ENCODE assay signal across 20 cellular contexts in genomic region chr3:66299893-66300292, GRCh38.
DNase-seq lines count a peak whose midpoint lies in the region; ATAC-seq, FAIRE-seq and TF ChIP-seq lines count a peak whose summit lies in the region.
"Had no signal": no experiment of that assay in that cellular context is flagged by ENCODE, and none has a peak within 500 bp of the region (broad histone marks: within the 10 kb centered on the region; RNA-seq: fewer than 3 reads in every experiment).

No MANE protein-coding gene starts in this region.

- peak overlapping the region; percentile 36; the same call in 1 of the 2 replicates for H3K4me2 ChIP-seq in KMS-11

- peak; percentile 55 for FAIRE-seq in islet of Langerhans (lab: Jason Lieb, UNC)
- FAIRE-seq in small intestine (lab: Jason Lieb, UNC) = no peak
- FAIRE-seq: GM12878, HTR-8/SVneo, K562 had no signal

- peaks cover 47% of the 10 kb centered on the region for H3K4me1 Mint-ChIP-seq in activated T-helper 17 cell treated with anti-CD3 and anti-CD28 coated beads, Interleukin-2, amount 50 U/mL, for 72 hours
- peaks cover 65% of the 10 kb centered on the region for H3K4me1 Mint-ChIP-seq in nephron

- H3K27me3 ChIP-seq in KMS-11 (ENCODE audit: insufficient read depth, low read depth) = no peaks in the 10 kb centered on the region
- H3K27me3 ChIP-seq in small intestine (ENCODE audit: control insufficient read depth in 2 of 2, insufficient read depth in 2 of 2, low read length in 2 of 2) = no peaks in the 10 kb centered on the region
- no peaks in the 10 kb centered on the region for H3K27me3 ChIP-seq in uterus
- H3K27me3 ChIP-seq: Peyer's patch had no signal

- peaks cover 15% of the 10 kb centered on the region for H3K36me3 Mint-ChIP-seq in activated T-helper 17 cell treated with anti-CD3 and anti-CD28 coated beads, Interleukin-2, amount 50 U/mL, for 72 hours (ENCODE audit: low read depth)
- H3K36me3 Mint-ChIP-seq in nephron (ENCODE audit: low read depth) = no peaks in the 10 kb centered on the region

- TF ChIP-seq POLR2A in uterus (IDR thresholded peaks at IDR 0.05) = no peak

- H3K9me3 Mint-ChIP-seq in activated T-helper 17 cell treated with anti-CD3 and anti-CD28 coated beads, Interleukin-2, amount 50 U/mL, for 72 hours = no peaks in the 10 kb centered on the region
- H3K9me3 Mint-ChIP-seq in nephron = no peaks in the 10 kb centered on the region

- intact Hi-C loops in uterus (cut with DNase I; ENCODE audit: low total_unique reads) = no loop called here

- H3K36me3 ChIP-seq in KMS-11 (ENCODE audit: insufficient read depth) = no peaks in the 10 kb centered on the region
- no peaks in the 10 kb centered on the region for H3K36me3 ChIP-seq in small intestine (ENCODE audit: control insufficient read depth in 2 of 2, insufficient read depth in 2 of 2, low read length in 2 of 2)
- H3K36me3 ChIP-seq in uterus = no peaks in the 10 kb centered on the region
- H3K36me3 ChIP-seq: Peyer's patch had no signal

- H3K4me3 Mint-ChIP-seq in activated T-helper 17 cell treated with anti-CD3 and anti-CD28 coated beads, Interleukin-2, amount 50 U/mL, for 72 hours = peak overlapping the region; percentile 63
- no peak overlapping the region for H3K4me3 Mint-ChIP-seq in nephron

- H3K27me3 Mint-ChIP-seq in activated T-helper 17 cell treated with anti-CD3 and anti-CD28 coated beads, Interleukin-2, amount 50 U/mL, for 72 hours = no peaks in the 10 kb centered on the region
- no peaks in the 10 kb centered on the region for H3K27me3 Mint-ChIP-seq in nephron (ENCODE audit: low read depth)

- peak overlapping the region; percentile 27; the same call in 1 of the 2 replicates for H3K27ac ChIP-seq in KMS-11
- no peak overlapping the region for H3K27ac ChIP-seq in small intestine (ENCODE audit: low read depth in 1 of 2, low read length in 1 of 2)
- peak overlapping the region in 1 of 2 donors; percentile 19 for H3K27ac ChIP-seq in uterus
- H3K27ac ChIP-seq: Peyer's patch had no signal

- H3K9me3 ChIP-seq in small intestine (ENCODE audit: control insufficient read depth, low read depth) = no peaks in the 10 kb centered on the region
- no peaks in the 10 kb centered on the region for H3K9me3 ChIP-seq in uterus
- H3K9me3 ChIP-seq: Peyer's patch had no signal

- TF ChIP-seq CTCF in KMS-11 (conservative IDR thresholded peaks at IDR 0.05; ENCODE audit: low read depth, low read length) (no peak), nephron (IDR thresholded peaks at IDR 0.05; ENCODE audit: unreplicated experiment in 3 of 3) (no peak), uterus (IDR thresholded peaks at IDR 0.05) (no peak)

- WGBS in small intestine, 3 donors = 23 to 48% (median 40%) methylated on average over 4 of the region's 4 CpGs

- H4K20me1 ChIP-seq in KMS-11 (ENCODE audit: insufficient read depth) = no peaks in the 10 kb centered on the region

- no peak for ATAC-seq in activated T-helper 17 cell treated with anti-CD3 and anti-CD28 coated beads, Interleukin-2, amount 50 U/mL, for 72 hours (replicated peaks)
- ATAC-seq: GM12878, K562 had no signal

- H3K4me3 ChIP-seq in KMS-11 (IDR thresholded peaks at IDR 0.05; ENCODE audit: insufficient read depth, low read depth, low read length) (no peak overlapping the region), small intestine (ENCODE audit: low read depth in 1 of 2, low read length in 2 of 2) (no peak overlapping the region), uterus (no peak overlapping the region)
- H3K4me3 ChIP-seq: GM12878, K562, Peyer's patch had no signal

- H3K79me2 ChIP-seq in KMS-11 (ENCODE audit: insufficient read depth, low read depth) = no peaks in the 10 kb centered on the region

- peak overlapping the region; percentile 100 for H3K27ac Mint-ChIP-seq in activated T-helper 17 cell treated with anti-CD3 and anti-CD28 coated beads, Interleukin-2, amount 50 U/mL, for 72 hours
- H3K27ac Mint-ChIP-seq in nephron = peak overlapping the region; percentile 89 to 93 (median 90)

- H3K4me1 ChIP-seq in KMS-11 (ENCODE audit: low read depth, poor library complexity, severe bottlenecking) = peaks cover 72% of the 10 kb centered on the region
- peaks cover 0 to 4% of the 10 kb centered on the region in 2 donors for H3K4me1 ChIP-seq in small intestine (ENCODE audit: control insufficient read depth in 2 of 2, insufficient read depth in 1 of 2, low read depth in 1 of 2, low read length in 1 of 2)
- H3K4me1 ChIP-seq in uterus = no peaks in the 10 kb centered on the region
- H3K4me1 ChIP-seq: Peyer's patch had no signal

- no peak overlapping the region for H2AFZ ChIP-seq in KMS-11 (ENCODE audit: low read depth)

- DNase-seq in cortex of kidney (lab: John Stamatoyannopoulos, UW) (no peak), small intestine (no peak), uterus (no peak), pons (ENCODE audit: low spot score) (no peak)
- DNase-seq: AML-193, Calu3, HCEC 1CT, NCI-H146, NCI-H2081 treated with DMSO at 0.1 percent for 48 hours, NCI-H446, NCI-H748 treated with DMSO at 0.1 percent for 48 hours, Peyer's patch, Right ventricle myocardium superior had no signal

- H3K9ac ChIP-seq in KMS-11 = no peak overlapping the region
